ENCODE assay signal across 1 cellular context in genomic region chr4:128061566-128062536, GRCh38.
TF ChIP-seq lines count a peak whose summit lies in the region.

No MANE protein-coding gene starts in this region.

TF ChIP-seq in K562, 482 proteins besides CTCF, POLR2A, EP300 and RAD21 (continued from another document and continues in another):
- TF ChIP-seq ZBTB40 (IDR thresholded peaks at IDR 0.05) = 0 out of 2 replicates have a peak, but pooled peaks have one; percentile 16
- TF ChIP-seq ZBTB40 (CRISPR knock-in tag; IDR thresholded peaks at IDR 0.05) = no peak
- TF ChIP-seq ZBTB49 (CRISPR knock-in tag; IDR thresholded peaks at IDR 0.05; ENCODE audit: borderline replicate concordance) = no peak
- no peak for TF ChIP-seq ZBTB8A (IDR thresholded peaks at IDR 0.05; ENCODE audit: partially characterized antibody)
- TF ChIP-seq E2F5 (CRISPR knock-in tag; IDR thresholded peaks at IDR 0.05) = 0 out of 2 replicates have a peak, but pooled peaks have one; percentile 7
- peak; percentile 33 for TF ChIP-seq TAF1 (IDR thresholded peaks at IDR 0.05; ENCODE audit: control insufficient read depth, extremely low read depth, insufficient read depth, low read length, severe bottlenecking)
- no peak for TF ChIP-seq GABPB1 (CRISPR knock-in tag; IDR thresholded peaks at IDR 0.05)
- TF ChIP-seq KLF6 (CRISPR knock-in tag; IDR thresholded peaks at IDR 0.05; ENCODE audit: borderline replicate concordance) = no peak
- 0 out of 2 replicates have a peak, but pooled peaks have one; percentile 46 for TF ChIP-seq MTA3 (IDR thresholded peaks at IDR 0.05; ENCODE audit: borderline replicate concordance)
- no peak for TF ChIP-seq ZNF316 (IDR thresholded peaks at IDR 0.05)
- TF ChIP-seq HNRNPH1 (optimal IDR thresholded peaks at IDR 0.05; ENCODE audit: low read depth, low read length) = no peak
- no peak for TF ChIP-seq NFIC (IDR thresholded peaks at IDR 0.05)
- TF ChIP-seq ZNF174 (CRISPR knock-in tag; IDR thresholded peaks at IDR 0.05) = no peak
- no peak for TF ChIP-seq PATZ1 (CRISPR knock-in tag; IDR thresholded peaks at IDR 0.05; ENCODE audit: borderline replicate concordance)
- no peak for TF ChIP-seq MTA2 (IDR thresholded peaks at IDR 0.05; ENCODE audit: low read depth)
- TF ChIP-seq NCOA4 (IDR thresholded peaks at IDR 0.05; ENCODE audit: partially characterized antibody) = no peak
- no peak for TF ChIP-seq CEBPB (tag; IDR thresholded peaks at IDR 0.05)
- no peak for TF ChIP-seq ZNF445 (CRISPR knock-in tag; IDR thresholded peaks at IDR 0.05; ENCODE audit: low read depth)
- TF ChIP-seq ZEB2 (IDR thresholded peaks at IDR 0.05) = no peak
- no peak for TF ChIP-seq RBM22 (IDR thresholded peaks at IDR 0.05; ENCODE audit: low read depth, low read length, poor library complexity, severe bottlenecking)
- TF ChIP-seq SMARCC2 (IDR thresholded peaks at IDR 0.05; ENCODE audit: low read depth) = no peak
- no peak for TF ChIP-seq THRAP3 (IDR thresholded peaks at IDR 0.05; ENCODE audit: borderline replicate concordance)
- no peak for TF ChIP-seq E2F1 (CRISPR knock-in tag; IDR thresholded peaks at IDR 0.05)
- TF ChIP-seq USF2 (CRISPR knock-in tag; IDR thresholded peaks at IDR 0.05) = no peak
- TF ChIP-seq NR2C2 (CRISPR knock-in tag; IDR thresholded peaks at IDR 0.05) = no peak
- no peak for TF ChIP-seq NR2C2 (tag; IDR thresholded peaks at IDR 0.05)
- no peak for TF ChIP-seq NR2F6 (CRISPR knock-in tag; IDR thresholded peaks at IDR 0.05)
- no peak for TF ChIP-seq MAFG (tag; conservative IDR thresholded peaks at IDR 0.05)
- TF ChIP-seq MED1 (CRISPR knock-in tag; IDR thresholded peaks at IDR 0.05; ENCODE audit: borderline replicate concordance) = 0 out of 2 replicates have a peak, but pooled peaks have one; percentile 79
- TF ChIP-seq ZNF695 (CRISPR knock-in tag; IDR thresholded peaks at IDR 0.05) = no peak
- TF ChIP-seq NFE2L1 (tag; IDR thresholded peaks at IDR 0.05; ENCODE audit: borderline replicate concordance, low read depth) = no peak
- TF ChIP-seq CCAR2 (IDR thresholded peaks at IDR 0.05; ENCODE audit: low read depth, low read length) = no peak
- TF ChIP-seq KLF10 (CRISPR knock-in tag; IDR thresholded peaks at IDR 0.05) = no peak
- TF ChIP-seq ZBTB2 (IDR thresholded peaks at IDR 0.05) = no peak
- no peak; the same call in 1 of the 2 replicates for TF ChIP-seq CXXC5 (CRISPR knock-in tag; IDR thresholded peaks at IDR 0.05)
- no peak for TF ChIP-seq BDP1 (IDR thresholded peaks at IDR 0.05; ENCODE audit: insufficient read depth, insufficient read length)
- TF ChIP-seq ZNF143 (CRISPR knock-in tag; IDR thresholded peaks at IDR 0.05) = no peak
- TF ChIP-seq COPS2 (conservative IDR thresholded peaks at IDR 0.05) = no peak
- TF ChIP-seq BRCA1 (IDR thresholded peaks at IDR 0.05) = no peak
- no peak for TF ChIP-seq BRCA1 (CRISPR knock-in tag; IDR thresholded peaks at IDR 0.05)
- no peak for TF ChIP-seq ZNF140 (CRISPR knock-in tag; IDR thresholded peaks at IDR 0.05)
- no peak for TF ChIP-seq KDM1A (IDR thresholded peaks at IDR 0.05)
- no peak for TF ChIP-seq LCOR (CRISPR knock-in tag; IDR thresholded peaks at IDR 0.05)
- TF ChIP-seq TARDBP (IDR thresholded peaks at IDR 0.05) = no peak
- peak; percentile 74 for TF ChIP-seq ZFX (CRISPR knock-in tag; IDR thresholded peaks at IDR 0.05)
- no peak for TF ChIP-seq IRF1 (CRISPR knock-in tag; IDR thresholded peaks at IDR 0.05; ENCODE audit: borderline replicate concordance)
- TF ChIP-seq ZBTB33 (CRISPR knock-in tag; IDR thresholded peaks at IDR 0.05) = peak; percentile 38; the same call in 1 of the 2 replicates
- TF ChIP-seq MTA1 (IDR thresholded peaks at IDR 0.05; ENCODE audit: borderline replicate concordance) = no peak
- TF ChIP-seq STAG1 (CRISPR knock-in tag; IDR thresholded peaks at IDR 0.05; ENCODE audit: borderline replicate concordance) = no peak
